In the genomic region with DNA sequence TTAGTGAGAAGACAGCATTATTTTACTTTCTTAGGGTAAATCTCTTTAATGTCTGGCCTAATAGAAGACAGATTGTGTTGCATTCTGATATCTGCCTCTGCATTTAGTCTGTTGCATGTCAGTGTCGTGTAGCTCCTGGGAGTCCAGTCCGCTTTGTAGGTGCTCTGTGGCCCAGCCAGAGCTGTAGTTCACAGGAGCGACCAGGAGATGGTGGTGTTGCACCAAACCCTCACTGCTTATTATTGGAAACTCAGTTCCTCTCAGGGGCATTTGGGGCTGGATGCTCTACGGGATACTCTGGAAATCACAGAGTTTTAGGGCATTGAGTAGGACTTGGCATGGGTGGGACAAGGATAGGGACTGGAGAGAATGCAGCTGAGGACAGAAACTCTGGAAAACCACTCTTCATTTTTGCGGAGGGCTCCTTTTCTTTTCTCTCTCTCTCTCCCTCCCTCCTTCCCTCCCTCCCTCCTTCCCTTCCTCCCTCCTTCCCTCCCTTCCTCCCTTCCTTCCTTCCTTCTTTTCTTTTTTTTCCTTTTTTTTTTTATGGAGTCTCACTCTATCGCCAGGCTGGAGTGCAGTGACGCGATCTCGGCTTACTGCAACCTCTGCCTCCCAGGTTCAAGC, we compare ENCODE assay signal across 10 cellular contexts. TPM values are rescaled to one million over a fixed set of nuclear protein-coding genes. Genes with fewer than 3 reads are reported as not detected.
DNase-seq lines count a peak whose midpoint lies in the region; ATAC-seq and TF ChIP-seq lines count a peak whose summit lies in the region.
"Had no signal": no experiment of that assay in that cellular context is flagged by ENCODE, and none has a peak within 500 bp of the region (broad histone marks: within the 10 kb centered on the region; RNA-seq: fewer than 3 reads in every experiment).

No MANE protein-coding gene starts in this region.

- intact Hi-C loops in gastrocnemius medialis (cut with DNase I; ENCODE audit: low total_unique reads), result no loop called here

- no peak for TF ChIP-seq POLR2A in gastrocnemius medialis (IDR thresholded peaks at IDR 0.05)

- in situ Hi-C loops in gastrocnemius medialis (cut with MboI; ENCODE audit: low sequenced_read_pairs in 4 of 4), result no loop called here

- peak; percentile 75 to 95 for TF ChIP-seq CTCF in right atrium auricular region (IDR thresholded peaks at IDR 0.05)
- peak; percentile 64 to 93 (median 77) for TF ChIP-seq CTCF in gastrocnemius medialis (IDR thresholded peaks at IDR 0.05 in 4 of 5, conservative IDR thresholded peaks at IDR 0.05 in 1 of 5)

- H3K4me1 Mint-ChIP-seq in T-helper 17 cell, result peaks cover 50% of the 10 kb centered on the region

- H3K9me3 ChIP-seq in T-helper 17 cell (ENCODE audit: control insufficient read depth, low read length, poor library complexity, severe bottlenecking) (no peaks in the 10 kb centered on the region), right atrium auricular region (peaks cover 0 to 5% of the 10 kb centered on the region in 2 donors), gastrocnemius medialis (no peaks in the 10 kb centered on the region)

- peaks cover 8% of the 10 kb centered on the region for H3K36me3 Mint-ChIP-seq in T-helper 17 cell (ENCODE audit: low read depth)

- H3K27me3 Mint-ChIP-seq in T-helper 17 cell, result no peaks in the 10 kb centered on the region

- H3K4me3 ChIP-seq in right atrium auricular region, result no peak overlapping the region
- H3K4me3 ChIP-seq in gastrocnemius medialis, result no peak overlapping the region
- H3K4me3 ChIP-seq: BLaER1 treated with 17β-estradiol and CSF1 and Interleukin-3, amounts not matched to agents 10 nM and 100 nM had no signal

- DNase-seq in NCI-H1417 (lab: John Stamatoyannopoulos, UW), result peak; percentile 32 to 72 (median 56)
- no peak for DNase-seq in NCI-H1417 treated with DMSO at 0.1 percent for 48 hours (lab: John Stamatoyannopoulos, UW)
- DNase-seq in MV-4-11 (lab: John Stamatoyannopoulos, UW), result peak; percentile 61
- DNase-seq in T-helper 17 cell, result peak; percentile 38 to 62 (median 50)
- peak in 50 of 56 donors; percentile 10 to 86 (median 45) for DNase-seq in amygdala (lab: John Stamatoyannopoulos, UW)
- DNase-seq in right atrium auricular region (ENCODE audit: low spot score), result peak; percentile 83
- DNase-seq in gastrocnemius medialis, result peak; percentile 24 to 53

- peak overlapping the region; percentile 83 for H3K27ac Mint-ChIP-seq in T-helper 17 cell

- H3K27me3 ChIP-seq in right atrium auricular region (no peaks in the 10 kb centered on the region), gastrocnemius medialis (no peaks in the 10 kb centered on the region)
- H3K27me3 ChIP-seq: BLaER1 treated with 17β-estradiol and CSF1 and Interleukin-3, amounts not matched to agents 10 nM and 100 nM had no signal

- H3K36me3 ChIP-seq in right atrium auricular region, result peaks cover 11% of the 10 kb centered on the region
- H3K36me3 ChIP-seq in gastrocnemius medialis, result peaks cover 0 to 10% of the 10 kb centered on the region in 2 donors

- peak overlapping the region; percentile 55 for H3K4me3 Mint-ChIP-seq in T-helper 17 cell

- H3K27ac ChIP-seq in right atrium auricular region (no peak overlapping the region), gastrocnemius medialis (no peak overlapping the region)
- H3K27ac ChIP-seq: BLaER1 treated with 17β-estradiol and CSF1 and Interleukin-3, amounts not matched to agents 10 nM and 100 nM had no signal

- peaks cover 0 to 24% of the 10 kb centered on the region in 2 donors for H3K4me1 ChIP-seq in right atrium auricular region
- peaks cover 6 to 10% of the 10 kb centered on the region in 2 donors for H3K4me1 ChIP-seq in gastrocnemius medialis

- peak; percentile 83 for ATAC-seq in T-helper 17 cell
- ATAC-seq in gastrocnemius medialis, result peak; percentile 70 to 87
- ATAC-seq in HG02798 (IDR thresholded peaks at IDR 0.05; ENCODE audit: poor library complexity, unreplicated experiment), result no peak

RNA-seq across cellular contexts. Expression of a gene that starts 21.7 kb away (rescaled TPM):
- total RNA-seq in T-helper 17 cell (100 to 1,000 TPM in 1 of 2 donors, 10 to 100 TPM in 1; 83.4 to 116 TPM), right atrium auricular region (1 to 10 TPM in 1 of 2 donors, under 1 TPM in 1; 0.19 to 2.0 TPM), gastrocnemius medialis (under 1 TPM in 3 of 4 donors, not detected in 1; 0.02 to 0.25 (median 0.07) TPM)

RNA-seq across cellular contexts. Expression of a gene that starts 57.4 kb away (rescaled TPM):
- total RNA-seq in T-helper 17 cell (not detected), right atrium auricular region (not detected), gastrocnemius medialis (not detected)
- total RNA-seq: skeletal muscle tissue had no signal

Comparison
In these comparisons a context has a peak if more than half of its experiments do, and no peak if none do; other contexts are left out.
1. RNA of a gene that starts 21.7 kb away (total RNA-seq): 83.4 to 116 TPM in T-helper 17 cell; 0.19 to 2.0 TPM in right atrium auricular region and 0.02 to 0.25 TPM in gastrocnemius medialis; every median in the first group is over 10 times any median in the second.